ENCODE assay signal across 1 cellular context in genomic region chr3:111884411-111885018, GRCh38.
TF ChIP-seq lines count a peak whose summit lies in the region.

No MANE protein-coding gene starts in this region.

TF ChIP-seq in HCT116, 20 proteins besides CTCF, POLR2A, EP300 and RAD21:
- TF ChIP-seq ZBTB33 (IDR thresholded peaks at IDR 0.05; ENCODE audit: extremely low read depth, insufficient replicate concordance, low read length): no peak
- no peak for TF ChIP-seq SRF (IDR thresholded peaks at IDR 0.05; ENCODE audit: low read depth)
- TF ChIP-seq EZH2 (IDR thresholded peaks at IDR 0.05): no peak
- no peak for TF ChIP-seq ATF3 (IDR thresholded peaks at IDR 0.05)
- TF ChIP-seq FOSL1 (IDR thresholded peaks at IDR 0.05; ENCODE audit: low read depth): no peak
- no peak for TF ChIP-seq EGR1 (IDR thresholded peaks at IDR 0.05; ENCODE audit: low read depth)
- no peak for TF ChIP-seq POLR2AphosphoS5 (IDR thresholded peaks at IDR 0.05; ENCODE audit: low read depth, low read length)
- no peak for TF ChIP-seq ZFX (IDR thresholded peaks at IDR 0.05)
